In genomic region chr14:74567219-74567618, GRCh38 we compare ENCODE assay signal across 1 cellular context.
TF ChIP-seq lines count a peak whose summit lies in the region.

No MANE protein-coding gene starts in this region.

TF ChIP-seq in A549, 52 proteins besides CTCF, POLR2A, EP300 and RAD21 (continued from another document):
- TF ChIP-seq E2F6 (IDR thresholded peaks at IDR 0.05; ENCODE audit: borderline replicate concordance, low read depth), result no peak
